In the genomic region with DNA sequence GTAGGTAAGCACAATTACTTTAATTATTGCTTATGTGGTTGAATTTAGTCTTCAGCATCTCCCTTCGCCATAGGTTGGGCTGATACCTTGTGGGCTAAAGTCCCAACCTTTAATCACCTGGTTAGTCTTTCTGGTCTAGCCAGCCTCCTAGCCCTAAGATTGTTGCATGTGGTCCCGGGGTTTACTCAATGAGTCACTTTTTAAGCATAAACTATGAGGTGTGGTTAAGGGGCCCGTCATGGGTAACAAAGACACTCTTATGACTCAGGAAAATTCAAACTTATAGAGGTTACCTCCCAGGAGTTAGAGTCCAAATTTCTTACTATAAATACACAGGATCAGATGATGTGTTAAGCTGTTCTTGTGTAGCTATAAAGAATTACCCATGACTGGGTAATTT, we compare ENCODE assay signal across 1 cellular context.
TF ChIP-seq lines count a peak whose summit lies in the region.

No MANE protein-coding gene starts in this region.

TF ChIP-seq in WTC11, 78 proteins besides CTCF, POLR2A, EP300 and RAD21 (continued from another document):
- no peak for TF ChIP-seq ATF3 (CRISPR knock-in tag; conservative IDR thresholded peaks at IDR 0.05)
- TF ChIP-seq TCF7 (CRISPR knock-in tag; IDR thresholded peaks at IDR 0.05; ENCODE audit: low read depth): no peak
- TF ChIP-seq, protein P1, sequence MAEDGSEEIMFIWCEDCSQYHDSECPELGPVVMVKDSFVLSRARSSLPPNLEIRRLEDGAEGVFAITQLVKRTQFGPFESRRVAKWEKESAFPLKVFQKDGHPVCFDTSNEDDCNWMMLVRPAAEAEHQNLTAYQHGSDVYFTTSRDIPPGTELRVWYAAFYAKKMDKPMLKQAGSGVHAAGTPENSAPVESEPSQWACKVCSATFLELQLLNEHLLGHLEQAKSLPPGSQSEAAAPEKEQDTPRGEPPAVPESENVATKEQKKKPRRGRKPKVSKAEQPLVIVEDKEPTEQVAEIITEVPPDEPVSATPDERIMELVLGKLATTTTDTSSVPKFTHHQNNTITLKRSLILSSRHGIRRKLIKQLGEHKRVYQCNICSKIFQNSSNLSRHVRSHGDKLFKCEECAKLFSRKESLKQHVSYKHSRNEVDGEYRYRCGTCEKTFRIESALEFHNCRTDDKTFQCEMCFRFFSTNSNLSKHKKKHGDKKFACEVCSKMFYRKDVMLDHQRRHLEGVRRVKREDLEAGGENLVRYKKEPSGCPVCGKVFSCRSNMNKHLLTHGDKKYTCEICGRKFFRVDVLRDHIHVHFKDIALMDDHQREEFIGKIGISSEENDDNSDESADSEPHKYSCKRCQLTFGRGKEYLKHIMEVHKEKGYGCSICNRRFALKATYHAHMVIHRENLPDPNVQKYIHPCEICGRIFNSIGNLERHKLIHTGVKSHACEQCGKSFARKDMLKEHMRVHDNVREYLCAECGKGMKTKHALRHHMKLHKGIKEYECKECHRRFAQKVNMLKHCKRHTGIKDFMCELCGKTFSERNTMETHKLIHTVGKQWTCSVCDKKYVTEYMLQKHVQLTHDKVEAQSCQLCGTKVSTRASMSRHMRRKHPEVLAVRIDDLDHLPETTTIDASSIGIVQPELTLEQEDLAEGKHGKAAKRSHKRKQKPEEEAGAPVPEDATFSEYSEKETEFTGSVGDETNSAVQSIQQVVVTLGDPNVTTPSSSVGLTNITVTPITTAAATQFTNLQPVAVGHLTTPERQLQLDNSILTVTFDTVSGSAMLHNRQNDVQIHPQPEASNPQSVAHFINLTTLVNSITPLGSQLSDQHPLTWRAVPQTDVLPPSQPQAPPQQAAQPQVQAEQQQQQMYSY (CRISPR knock-in tag; IDR thresholded peaks at IDR 0.05): no peak
- TF ChIP-seq ZNF281 (CRISPR knock-in tag; IDR thresholded peaks at IDR 0.05): no peak
- TF ChIP-seq CBFB (CRISPR knock-in tag; IDR thresholded peaks at IDR 0.05; ENCODE audit: low read depth): no peak
- TF ChIP-seq CREM (CRISPR knock-in tag; IDR thresholded peaks at IDR 0.05): no peak
